8 cellular contexts compared by ENCODE assay signal in the genomic region with DNA sequence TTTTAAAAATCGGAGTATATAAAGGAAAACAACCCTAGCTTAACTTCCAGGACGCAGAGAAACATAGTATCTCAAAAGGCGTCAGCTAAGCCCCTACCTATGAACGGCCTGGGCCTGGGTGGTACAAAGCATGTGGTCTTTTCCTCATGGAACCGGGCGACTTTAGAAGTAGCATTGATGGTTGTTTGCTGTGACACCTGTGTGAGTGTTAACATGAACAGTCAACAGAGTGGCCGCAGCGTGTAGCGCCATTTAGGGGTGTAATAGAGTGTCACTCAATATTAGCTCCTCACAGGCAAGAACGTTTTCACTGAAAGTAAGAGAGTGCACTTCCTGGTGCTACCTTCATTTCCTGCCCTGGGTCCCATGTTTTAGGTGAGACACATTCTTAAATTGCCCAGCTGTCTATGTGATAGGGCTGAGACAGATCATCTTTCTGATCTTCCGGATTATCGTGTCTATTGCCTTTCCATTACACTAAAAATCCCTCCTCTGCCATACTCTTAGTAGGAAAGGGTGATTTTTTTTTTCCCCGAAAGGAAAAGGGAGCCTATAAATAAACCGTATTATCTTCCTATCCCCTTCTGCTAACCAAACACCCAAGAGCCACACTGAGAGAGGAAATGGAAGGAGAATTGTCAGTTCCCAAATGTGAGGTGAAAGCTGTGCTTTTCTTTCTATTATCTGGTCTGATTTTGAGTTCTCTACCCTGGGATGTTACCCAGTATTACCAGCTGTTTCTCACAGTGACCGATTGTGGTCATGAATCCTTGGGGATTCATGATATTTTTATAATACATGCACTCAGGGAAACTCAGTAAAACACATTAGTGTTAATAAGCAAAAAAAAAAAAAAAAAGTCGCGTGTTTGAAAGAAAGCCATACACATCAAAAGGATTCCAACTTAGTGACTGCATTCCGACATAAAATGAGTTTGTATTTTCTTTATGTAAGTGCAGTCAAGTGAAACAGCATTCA. TPM values are rescaled to one million over a fixed set of nuclear protein-coding genes. Genes with fewer than 3 reads are reported as not detected.
DNase-seq lines count a peak whose midpoint lies in the region; TF ChIP-seq lines count a peak whose summit lies in the region.

No MANE protein-coding gene starts in this region.

- H3K4me1 ChIP-seq in HUES64 (ENCODE audit: insufficient read depth, low read length) = peaks cover 17% of the 10 kb centered on the region
- peaks cover 14% of the 10 kb centered on the region for H3K4me1 ChIP-seq in hepatocyte (ENCODE audit: insufficient read depth)
- H3K4me1 ChIP-seq in smooth muscle cell (ENCODE audit: low read depth) = peaks cover 25% of the 10 kb centered on the region

- peak; percentile 60 for DNase-seq in activated naive CD4-positive, alpha-beta T cell treated with anti-CD3 and anti-CD28 coated beads, Interleukin-2, amount 50 U/mL, for 16 hours
- DNase-seq in hepatocyte (ENCODE audit: low spot score) (peak; percentile 48), smooth muscle cell (lab: John Stamatoyannopoulos, UW; ENCODE audit: unreplicated experiment) (no peak), epidermal melanocyte (ENCODE audit: insufficient read length, low spot score) (no peak)

- WGBS in HUES64 = 6% methylated on average over 11 of the region's 18 CpGs
- 17% methylated on average over 18 of the region's 18 CpGs for WGBS in hepatocyte (ENCODE audit: low lambda C conversion rate, missing lambda C conversion rate)
- WGBS in smooth muscle cell (ENCODE audit: low lambda C conversion rate) = 15% methylated on average over 18 of the region's 18 CpGs

- H3K79me2 ChIP-seq in hepatocyte (peaks cover 63% of the 10 kb centered on the region), smooth muscle cell (ENCODE audit: low read depth) (peaks cover 63% of the 10 kb centered on the region)

- H3K9me3 ChIP-seq in HUES64 (ENCODE audit: insufficient read depth, low read depth, low read length) = peaks cover 6% of the 10 kb centered on the region; the same call in 1 of the 2 replicates
- H3K9me3 ChIP-seq in hepatocyte (ENCODE audit: low read depth) = no peaks in the 10 kb centered on the region
- no peaks in the 10 kb centered on the region for H3K9me3 ChIP-seq in smooth muscle cell (replicated peaks; ENCODE audit: low read depth)

- peak overlapping the region; percentile 92 for H3K27ac ChIP-seq in C4-2B
- peak overlapping the region; percentile 92 for H3K27ac ChIP-seq in HUES64 (ENCODE audit: low read depth, low read length)
- H3K27ac ChIP-seq in hepatocyte = peak overlapping the region; percentile 99
- H3K27ac ChIP-seq in smooth muscle cell (ENCODE audit: low read depth) = peak overlapping the region; percentile 93

- peaks cover 10% of the 10 kb centered on the region for H3K36me3 ChIP-seq in HUES64 (ENCODE audit: insufficient read depth, low read length)
- no peaks in the 10 kb centered on the region for H3K36me3 ChIP-seq in hepatocyte (replicated peaks; ENCODE audit: insufficient read depth, low read depth)
- H3K36me3 ChIP-seq in smooth muscle cell (ENCODE audit: low read depth) = no peaks in the 10 kb centered on the region

- H3K27me3 ChIP-seq in HUES64 (ENCODE audit: insufficient read depth, low read length) = no peaks in the 10 kb centered on the region
- H3K27me3 ChIP-seq in hepatocyte = no peaks in the 10 kb centered on the region
- no peaks in the 10 kb centered on the region for H3K27me3 ChIP-seq in smooth muscle cell (ENCODE audit: low read depth)

- peaks cover 8% of the 10 kb centered on the region for H3F3A ChIP-seq in smooth muscle cell (ENCODE audit: low read depth)

- no peaks in the 10 kb centered on the region for H3K9me2 ChIP-seq in hepatocyte (replicated peaks; ENCODE audit: insufficient read depth)

- peak overlapping the region; percentile 83 for H3K4me2 ChIP-seq in hepatocyte
- peak overlapping the region; percentile 96 for H3K4me2 ChIP-seq in smooth muscle cell

- peaks cover 56% of the 10 kb centered on the region for H4K20me1 ChIP-seq in hepatocyte (ENCODE audit: insufficient read depth, poor library complexity, severe bottlenecking)
- H4K20me1 ChIP-seq in smooth muscle cell (ENCODE audit: low read depth) = peaks cover 57% of the 10 kb centered on the region

- H3K9ac ChIP-seq in HUES64 (ENCODE audit: low read depth, low read length) (peak overlapping the region; percentile 96), smooth muscle cell (ENCODE audit: low read depth) (peak overlapping the region; percentile 99)

- TF ChIP-seq CTCF in C4-2B (conservative IDR thresholded peaks at IDR 0.05) (no peak), hepatocyte (IDR thresholded peaks at IDR 0.05; ENCODE audit: poor library complexity) (no peak), smooth muscle cell (IDR thresholded peaks at IDR 0.05; ENCODE audit: borderline replicate concordance, insufficient read depth, poor library complexity, severe bottlenecking) (no peak)

- H3K4me3 ChIP-seq in HUES64 (ENCODE audit: low read length) = peak overlapping the region; percentile 86
- H3K4me3 ChIP-seq in hepatocyte = peak overlapping the region; percentile 85
- peak overlapping the region; percentile 98 for H3K4me3 ChIP-seq in smooth muscle cell

- peak; percentile 58 for TF ChIP-seq POLR2A in GM19099 (IDR thresholded peaks at IDR 0.05; ENCODE audit: extremely low read depth, insufficient read length, low read depth)
- TF ChIP-seq POLR2A in Raji (IDR thresholded peaks at IDR 0.05; ENCODE audit: insufficient read depth, low read depth, low read length) = peak; percentile 59

- H2AFZ ChIP-seq in hepatocyte = peak overlapping the region; percentile 89
- H2AFZ ChIP-seq in smooth muscle cell (ENCODE audit: low read depth) = no peak overlapping the region

RNA-seq across cellular contexts. Expression of a gene that starts 1.4 kb away (rescaled TPM):
- polyA plus RNA-seq in HUES64 (2013, experiment 1 of 2) = 68.1 TPM
- polyA plus RNA-seq in HUES64 (2013, experiment 2 of 2) = 77.3 TPM
- total RNA-seq in hepatocyte (50.1 and 58.6 TPM in 2 replicates), smooth muscle cell (66.2 and 76.4 TPM in 2 replicates)
- polyA plus RNA-seq in hepatocyte (109 and 126 TPM in 2 replicates), smooth muscle cell (123 and 125 TPM in 2 replicates)

Comparison
In these comparisons a context has a peak if more than half of its experiments do, and no peak if none do; other contexts are left out.
1. DNase-seq: peak in activated naive CD4-positive, alpha-beta T cell treated with anti-CD3 and anti-CD28 coated beads, Interleukin-2, amount 50 U/mL, for 16 hours (single experiment) and hepatocyte (single experiment); none in smooth muscle cell (single experiment) and epidermal melanocyte (single experiment).
2. Peak in every context shown above with its lines, with median percentiles within 50 percentile points of each other: H3K27ac ChIP-seq and H3K4me3 ChIP-seq.